Comparison of ENCODE assay signal across 1 cellular context in genomic region chr1:19193004-19193403, GRCh38.
TF ChIP-seq lines count a peak whose summit lies in the region.

No MANE protein-coding gene starts in this region.

TF ChIP-seq in HepG2, 621 proteins besides CTCF, POLR2A, EP300 and RAD21:
- TF ChIP-seq ZKSCAN1 (IDR thresholded peaks at IDR 0.05; ENCODE audit: low read length): peak; percentile 56; the same call in 1 of the 2 replicates
- TF ChIP-seq PRPF4 (IDR thresholded peaks at IDR 0.05; ENCODE audit: low read depth, low read length, poor library complexity, severe bottlenecking): no peak
- no peak for TF ChIP-seq NFE2L2 (IDR thresholded peaks at IDR 0.05; ENCODE audit: low read length)
- no peak for TF ChIP-seq SOX5 (CRISPR knock-in tag; IDR thresholded peaks at IDR 0.05; ENCODE audit: borderline replicate concordance)
- no peak for TF ChIP-seq SAP130 (CRISPR knock-in tag; IDR thresholded peaks at IDR 0.05; ENCODE audit: low read depth)
